Comparison of ENCODE assay signal across 9 cellular contexts in genomic region chr2:99336780-99337163, GRCh38. TPM values are rescaled to one million over a fixed set of nuclear protein-coding genes. Genes with fewer than 3 reads are reported as not detected.
DNase-seq lines count a peak whose midpoint lies in the region; ATAC-seq, FAIRE-seq and TF ChIP-seq lines count a peak whose summit lies in the region.
"Had no signal": no experiment of that assay in that cellular context is flagged by ENCODE, and none has a peak within 500 bp of the region (broad histone marks: within the 10 kb centered on the region; RNA-seq: fewer than 3 reads in every experiment).

No MANE protein-coding gene starts in this region.

- H3K4me1 Mint-ChIP-seq in MCF 10A (ENCODE audit: insufficient read depth, unreplicated experiment): peaks cover 15% of the 10 kb centered on the region

- H3K36me3 ChIP-seq in breast epithelium (no peaks in the 10 kb centered on the region), mesendoderm (ENCODE audit: control insufficient read depth, insufficient read depth, low read length) (peaks cover 4% of the 10 kb centered on the region)

- H4K8ac ChIP-seq in mesendoderm (ENCODE audit: low read depth, low read length): no peak overlapping the region

- TF ChIP-seq POLR2A in breast epithelium (IDR thresholded peaks at IDR 0.05): no peak

- peak overlapping the region; percentile 84 for H3K56ac ChIP-seq in mesendoderm (ENCODE audit: low read length)

- no peak for FAIRE-seq in D721Med (lab: Jason Lieb, UNC)

- H3K27ac ChIP-seq in breast epithelium: peak overlapping the region; percentile 74 to 90
- H3K27ac ChIP-seq in adipose tissue (ENCODE audit: low read depth, low read length): peak overlapping the region; percentile 74
- peak overlapping the region; percentile 10 for H3K27ac ChIP-seq in mesendoderm (ENCODE audit: low read depth, low read length)

- H3K79me2 ChIP-seq in mesendoderm (ENCODE audit: control insufficient read depth, insufficient read depth, low read length): peaks cover 53% of the 10 kb centered on the region

- H3K27ac Mint-ChIP-seq in MCF 10A (ENCODE audit: low read depth, unreplicated experiment): no peak overlapping the region

- no peaks in the 10 kb centered on the region for H3K27me3 ChIP-seq in breast epithelium
- H3K27me3 ChIP-seq in mesendoderm (ENCODE audit: insufficient read depth, low read length, poor library complexity): no peaks in the 10 kb centered on the region

- H3K4me1 ChIP-seq in breast epithelium: peaks cover 0 to 14% of the 10 kb centered on the region in 2 donors
- H3K4me1 ChIP-seq in mesendoderm (ENCODE audit: control insufficient read depth, low read depth, low read length): no peaks in the 10 kb centered on the region

- no peak overlapping the region for H3K4me3 Mint-ChIP-seq in MCF 10A (ENCODE audit: unreplicated experiment)

- ATAC-seq in HG03025 (IDR thresholded peaks at IDR 0.05; ENCODE audit: low FRiP score, unreplicated experiment): peak; percentile 8

- 1% methylated on average over 13 of the region's 13 CpGs for WGBS in adipose tissue, 3 donors
- WGBS in mesendoderm (ENCODE audit: extremely low coverage, insufficient coverage, low lambda C conversion rate): no CpG with 5 or more reads among the region's 13 CpGs

- TF ChIP-seq CTCF in breast epithelium (IDR thresholded peaks at IDR 0.05) (no peak), MCF 10A (IDR thresholded peaks at IDR 0.05; ENCODE audit: unreplicated experiment) (no peak), D721Med (IDR thresholded peaks at IDR 0.05; ENCODE audit: insufficient read depth, missing control alignments) (no peak)

- no peak overlapping the region for H2BK15ac ChIP-seq in mesendoderm (replicated peaks; ENCODE audit: low read depth)

- peak overlapping the region; percentile 69 for H3K9ac ChIP-seq in mesendoderm (ENCODE audit: low read length)

- no peaks in the 10 kb centered on the region for H3K9me3 ChIP-seq in breast epithelium

- H3K4me2 ChIP-seq in mesendoderm (ENCODE audit: low read length): peak overlapping the region; percentile 88

- no TSS peak for BruUV-seq in MCF 10A (replicated peaks; lab: Mats Ljungman, UMichigan)

- CTCF ChIA-PET in MCF 10A (lab: Yijun Ruan, JAX): interaction anchor here (0.5 to 1.8 kb wide), 12 partner anchors 11 to 180 kb away, joined by 3 to 10 read pairs (median 4); partner anchors contain the start of gene REV1

- no peak overlapping the region for H4K5ac ChIP-seq in mesendoderm (ENCODE audit: low read length)

- peaks cover 6% of the 10 kb centered on the region for H3K79me1 ChIP-seq in mesendoderm (ENCODE audit: low read length)

- no peak overlapping the region for H3K18ac ChIP-seq in mesendoderm (ENCODE audit: low read length)

- no peaks in the 10 kb centered on the region for H3K9me3 Mint-ChIP-seq in MCF 10A (ENCODE audit: unreplicated experiment)

- no peak overlapping the region for H2BK120ac ChIP-seq in mesendoderm (ENCODE audit: low read depth, low read length)

- no peak overlapping the region for H3K23ac ChIP-seq in mesendoderm (ENCODE audit: low read length)

- no peak overlapping the region for H2BK5ac ChIP-seq in mesendoderm (ENCODE audit: low read length)

- H3K4me3 ChIP-seq in breast epithelium (peak overlapping the region; percentile 80 to 93 (median 85)), mesendoderm (ENCODE audit: low read length) (peak overlapping the region; percentile 42)

- POLR2A ChIA-PET in MCF 10A (lab: Yijun Ruan, JAX): interaction anchor here (0.6 to 5.3 kb wide), 39 partner anchors 10 to 1029 kb away, joined by 3 to 154 read pairs (median 6); partner anchors contain the start of genes C2orf15, COA5, LIPT1 and MITD1

- no peak overlapping the region for H2AK5ac ChIP-seq in mesendoderm (ENCODE audit: low read length)

- H3K4ac ChIP-seq in mesendoderm (ENCODE audit: low read depth, low read length): no peak overlapping the region

- peaks cover 16% of the 10 kb centered on the region for H3K36me3 Mint-ChIP-seq in MCF 10A (ENCODE audit: insufficient read depth, unreplicated experiment)

- intact Hi-C loops in breast epithelium (cut with DNase I; ENCODE audit: low total_unique reads): no loop called here
- intact Hi-C loops in MCF 10A (cut with micrococcal nuclease): loop anchor here (1.0 to 5.0 kb wide), 3 partner anchors 154 to 179 kb away; partner anchors contain the start of genes MITD1, MRPL30 and REV1

- H3K27me3 Mint-ChIP-seq in MCF 10A (ENCODE audit: insufficient read depth, unreplicated experiment): no peaks in the 10 kb centered on the region

- DNase-seq in breast epithelium (ENCODE audit: low spot score in 2 of 2): no peak
- DNase-seq in MCF 10A (ENCODE audit: unreplicated experiment): no peak
- DNase-seq in mesendoderm: no peak
- no peak for DNase-seq in D721Med (ENCODE audit: insufficient read length, low spot score)
- DNase-seq in glomerular visceral epithelial cell (ENCODE audit: extremely low spot score): no peak
- no peak for DNase-seq in iPS-NIHi11 (ENCODE audit: low spot score)

RNA-seq across cellular contexts. Expression of gene EIF5B, which starts 0.4 kb away (rescaled TPM):
- total RNA-seq in breast epithelium (10 to 100 TPM; 32.5 to 53.7 (median 42.3) TPM), MCF 10A (2022) (45.6 and 55.5 TPM in 2 replicates)
- 10 to 100 TPM; 16.5 to 31.9 (median 25.3) TPM for polyA plus RNA-seq in adipose tissue
- polyA plus RNA-seq in mesendoderm (2013, experiment 1 of 2): 112 TPM
- polyA plus RNA-seq in mesendoderm (2013, experiment 2 of 2): 113 TPM

RNA-seq across cellular contexts. Expression of gene TXNDC9, which starts 0.6 kb away (rescaled TPM):
- total RNA-seq in breast epithelium (10 to 100 TPM; 31.7 to 54.4 (median 47.0) TPM), MCF 10A (2022) (40.2 and 41.0 TPM in 2 replicates)
- polyA plus RNA-seq in adipose tissue: 10 to 100 TPM in 2 of 3 donors, 1 to 10 TPM in 1; 8.5 to 28.8 (median 20.0) TPM
- polyA plus RNA-seq in mesendoderm (2013, experiment 1 of 2): 44.6 TPM
- polyA plus RNA-seq in mesendoderm (2013, experiment 2 of 2): 42.9 TPM

RNA-seq across cellular contexts. Expression of gene LYG1, which starts 35.8 kb away (rescaled TPM):
- total RNA-seq in breast epithelium (1 to 10 TPM in 2 of 3 donors, under 1 TPM in 1; 0.80 to 4.3 (median 2.2) TPM), MCF 10A (2022) (0.42 and 1.2 TPM in 2 replicates)
- 1 to 10 TPM in 1 of 3 donors, under 1 TPM in 2; 0.59 to 2.9 (median 0.65) TPM for polyA plus RNA-seq in adipose tissue
- 0.14 TPM for polyA plus RNA-seq in mesendoderm (2013, experiment 1 of 2)
- polyA plus RNA-seq in mesendoderm (2013, experiment 2 of 2): 0.13 TPM
- total RNA-seq: glomerular endothelial cell had no signal

Comparison
In these comparisons a context has a peak if more than half of its experiments do, and no peak if none do; other contexts are left out.
1. H3K27ac ChIP-seq: peak in every context shown above with its lines; median percentile 82 in breast epithelium; 74 in adipose tissue; 10 in mesendoderm.